Comparison of ENCODE assay signal across 19 cellular contexts in the genomic region with DNA sequence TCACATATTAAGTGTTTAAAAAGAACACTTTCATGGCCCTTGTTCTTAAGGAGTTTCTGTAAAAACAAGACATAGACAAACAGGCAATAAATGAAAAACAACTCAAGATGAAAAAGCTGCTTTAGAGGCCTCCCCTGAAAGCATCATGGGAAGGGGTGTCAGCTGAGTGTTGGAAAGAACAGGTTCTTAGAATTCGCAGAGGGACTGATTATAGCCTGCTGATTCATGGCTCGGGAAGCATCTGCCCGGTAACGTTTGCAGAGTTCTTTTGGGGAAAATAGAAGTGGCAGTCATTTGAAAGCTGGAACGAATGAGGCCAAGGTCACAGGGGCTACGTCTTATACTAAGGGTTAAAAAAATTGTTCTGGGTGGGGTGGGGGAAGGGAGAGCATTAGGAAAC.
DNase-seq lines count a peak whose midpoint lies in the region; ATAC-seq and TF ChIP-seq lines count a peak whose summit lies in the region.
"Had no signal": no experiment of that assay in that cellular context is flagged by ENCODE, and none has a peak within 500 bp of the region (broad histone marks: within the 10 kb centered on the region; RNA-seq: fewer than 3 reads in every experiment).

No MANE protein-coding gene starts in this region.

- H3K27me3 Mint-ChIP-seq in brain (no peaks in the 10 kb centered on the region), neural crest cell (ENCODE audit: low read depth) (no peaks in the 10 kb centered on the region)

- peak overlapping the region; percentile 49 for H3K27ac ChIP-seq in cardiac muscle cell
- H3K27ac ChIP-seq: A549, GM23248 had no signal

- intact Hi-C loops in Right ventricle myocardium inferior (cut with DNase I): no loop called here

- H3K4me1 ChIP-seq in cardiac muscle cell (ENCODE audit: low read depth): peaks cover 11% of the 10 kb centered on the region
- H3K4me1 ChIP-seq: A549 had no signal

- H3K27ac Mint-ChIP-seq in brain: peak overlapping the region in 4 of 5 experiments; percentile 10 to 93 (median 84)
- peak overlapping the region; percentile 51 for H3K27ac Mint-ChIP-seq in neural crest cell (ENCODE audit: unreplicated experiment)
- H3K27ac Mint-ChIP-seq: CD4-positive, alpha-beta memory T cell had no signal

- no peak for ATAC-seq in Right ventricle myocardium inferior
- ATAC-seq: A549 had no signal

- H3K9me3 ChIP-seq in cardiac muscle cell (ENCODE audit: low read depth): no peaks in the 10 kb centered on the region

- H3K4me1 Mint-ChIP-seq in brain (peaks cover 47% of the 10 kb centered on the region), neural crest cell (peaks cover 34% of the 10 kb centered on the region)
- H3K4me1 Mint-ChIP-seq: CD4-positive, alpha-beta memory T cell had no signal

- H3K27me3 ChIP-seq in cardiac muscle cell: no peaks in the 10 kb centered on the region

- no peaks in the 10 kb centered on the region for H3K36me3 ChIP-seq in cardiac muscle cell

- peaks cover 0 to 19% (median 3%) of the 10 kb centered on the region in 5 experiments for H3K9me3 Mint-ChIP-seq in brain
- peaks cover 3% of the 10 kb centered on the region for H3K9me3 Mint-ChIP-seq in neural crest cell

- TF ChIP-seq CTCF in cardiac muscle cell (IDR thresholded peaks at IDR 0.05; ENCODE audit: low read depth, low read length) (no peak), brain (conservative IDR thresholded peaks at IDR 0.05) (no peak), neural crest cell (conservative IDR thresholded peaks at IDR 0.05) (no peak)

- H3K4me3 Mint-ChIP-seq in brain: peak overlapping the region in 1 of 5 experiments; percentile 4
- peak overlapping the region; percentile 24 for H3K4me3 Mint-ChIP-seq in neural crest cell
- H3K4me3 Mint-ChIP-seq: CD4-positive, alpha-beta memory T cell had no signal

- no peak overlapping the region for H3K4me3 ChIP-seq in cardiac muscle cell
- H3K4me3 ChIP-seq: A549, GM23248 had no signal

- H3K36me3 Mint-ChIP-seq in brain: no peaks in the 10 kb centered on the region
- H3K36me3 Mint-ChIP-seq in neural crest cell (ENCODE audit: low read depth): no peaks in the 10 kb centered on the region
- H3K36me3 Mint-ChIP-seq: CD4-positive, alpha-beta memory T cell had no signal

- DNase-seq in cardiac muscle cell (ENCODE audit: low read depth in 1 of 2, low spot score in 1 of 2) (no peak), Right ventricle myocardium inferior (ENCODE audit: missing footprints) (no peak), neural crest cell (ENCODE audit: low read depth, low spot score) (no peak), hippocampal formation (lab: John Stamatoyannopoulos, UW) (no peak), AG08395 (ENCODE audit: low spot score) (no peak)
- DNase-seq in stimulated activated CD4-positive, alpha-beta T cell treated with anti-CD3 and anti-CD28 coated beads, Interleukin-4, amount 100 ng/mL, for 4 hours: no peak
- DNase-seq: 8988T; ACHN; C1 segment of cervical spinal cord; Calu3; CD4-positive, alpha-beta memory T cell; COR-L47; DMS153; DND-41; GM23248; H7; HCEC 1CT had no signal
